11 cellular contexts compared by ENCODE assay signal in the genomic region with DNA sequence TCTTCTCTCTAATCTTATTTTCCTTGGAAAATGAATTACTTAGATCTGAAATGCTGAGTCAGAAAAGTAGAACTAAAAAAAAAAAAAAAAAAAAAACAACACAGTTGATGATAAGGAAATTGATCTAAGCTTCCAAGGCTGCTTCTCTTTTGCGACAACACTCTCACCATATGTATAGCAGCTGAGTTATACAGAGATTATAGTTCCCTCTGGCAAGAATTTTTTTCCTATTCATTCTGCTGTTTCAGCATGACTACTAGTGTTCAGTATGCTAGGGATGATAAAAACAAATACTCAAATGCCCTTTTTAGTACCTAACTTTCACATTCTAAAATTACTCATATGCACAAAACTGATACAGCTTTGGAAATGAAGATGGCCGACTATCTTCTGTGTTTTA.
DNase-seq lines count a peak whose midpoint lies in the region; ATAC-seq, FAIRE-seq and TF ChIP-seq lines count a peak whose summit lies in the region.
"Had no signal": no experiment of that assay in that cellular context is flagged by ENCODE, and none has a peak within 500 bp of the region (broad histone marks: within the 10 kb centered on the region; RNA-seq: fewer than 3 reads in every experiment).

No MANE protein-coding gene starts in this region.

- H4K20me1 ChIP-seq in GM12878 (ENCODE audit: control insufficient read depth, insufficient read depth), result no peaks in the 10 kb centered on the region
- H4K20me1 ChIP-seq in smooth muscle cell (ENCODE audit: low read depth), result no peaks in the 10 kb centered on the region

- RAD21 ChIA-PET in GM12878 (lab: Charles Lee; ENCODE audit: unreplicated experiment), result interaction anchor here (0.6 to 3.9 kb wide), 10 partner anchors 18 to 756 kb away, joined by 3 to 19 read pairs (median 4); a partner anchor contains a TSS

- H3K27ac ChIP-seq in GM12878 (ENCODE audit: control insufficient read depth, insufficient read depth) (peak overlapping the region; percentile 61), smooth muscle cell (ENCODE audit: low read depth) (peak overlapping the region; percentile 81)
- H3K27ac ChIP-seq: HL-60 had no signal

- WGBS in GM12878 (ENCODE audit: insufficient coverage, insufficient replicate concordance, low lambda C conversion rate, missing lambda C conversion rate), result 25% methylated on average over 2 of the region's 2 CpGs
- 3% methylated on average over 2 of the region's 2 CpGs for WGBS in smooth muscle cell (ENCODE audit: low lambda C conversion rate)

- no peak for TF ChIP-seq RAD21 in GM12878 (IDR thresholded peaks at IDR 0.05; ENCODE audit: insufficient read depth, low read depth, low read length)

- no peaks in the 10 kb centered on the region for H3K27me3 Mint-ChIP-seq in activated CD4-positive, alpha-beta T cell treated with anti-CD3 and anti-CD28 coated beads, Interleukin-2, amount 10 ng/mL, durations not matched to agents 7 days and 5 days

- intact Hi-C loops in GM12878 (cut with micrococcal nuclease; ENCODE audit: unreplicated experiment), result loop anchor here (5.0 kb wide), 1 partner anchor 428 kb away; no protein-coding TSS in a partner anchor

- TF ChIP-seq POLR2A in GM12878 (IDR thresholded peaks at IDR 0.05; ENCODE audit: low read depth, low read length), result no peak

- no peak for TF ChIP-seq CTCF in GM12878 (IDR thresholded peaks at IDR 0.05 in 2 of 3, conservative IDR thresholded peaks at IDR 0.05 in 1 of 3; ENCODE audit: control insufficient read depth in 2 of 3, extremely low read depth in 1 of 3, insufficient read depth in 1 of 3, low read depth in 3 of 3, low read length in 3 of 3)
- no peak for TF ChIP-seq CTCF in smooth muscle cell (IDR thresholded peaks at IDR 0.05; ENCODE audit: borderline replicate concordance, insufficient read depth, poor library complexity, severe bottlenecking)

- ATAC-seq in HG02763 (IDR thresholded peaks at IDR 0.05; ENCODE audit: unreplicated experiment) (peak; percentile 30), GM12878 (peak; percentile 66), HG03280 (IDR thresholded peaks at IDR 0.05; ENCODE audit: unreplicated experiment) (no peak)

- H3K4me2 ChIP-seq in GM12878 (ENCODE audit: control insufficient read depth, insufficient read depth) (peak overlapping the region; percentile 18; the same call in 1 of the 2 replicates), smooth muscle cell (peak overlapping the region; percentile 71)

- H3K4me3 ChIP-seq in GM12878 (no peak overlapping the region), smooth muscle cell (no peak overlapping the region)

- H3K9ac ChIP-seq in GM12878 (ENCODE audit: control insufficient read depth, insufficient read depth, low read length), result no peak overlapping the region
- peak overlapping the region; percentile 43 for H3K9ac ChIP-seq in smooth muscle cell (ENCODE audit: low read depth)

- H3F3A ChIP-seq in smooth muscle cell (ENCODE audit: low read depth), result peaks cover 22% of the 10 kb centered on the region

- CTCF ChIA-PET in activated CD4-positive, alpha-beta T cell treated with anti-CD3 and anti-CD28 coated beads, Interleukin-2, amount 10 ng/mL, durations not matched to agents 7 days and 5 days (lab: Charles Lee), result interaction anchor here (0.7 kb wide), 2 partner anchors 29 to 393 kb away, joined by 3 to 5 read pairs; no protein-coding TSS in a partner anchor
- CTCF ChIA-PET in GM12878 (lab: Yijun Ruan, JAX), result interaction anchor here (0.6 to 2.7 kb wide), 16 partner anchors 11 to 1305 kb away, joined by 3 to 13 read pairs (median 3); a partner anchor contains a TSS

- peaks cover 73% of the 10 kb centered on the region for H3K4me1 Mint-ChIP-seq in activated CD4-positive, alpha-beta T cell treated with anti-CD3 and anti-CD28 coated beads, Interleukin-2, amount 10 ng/mL, durations not matched to agents 7 days and 5 days

- H2AFZ ChIP-seq in GM12878 (ENCODE audit: control insufficient read depth, low read depth, low read length) (no peak overlapping the region), smooth muscle cell (ENCODE audit: low read depth) (no peak overlapping the region)

- H3K36me3 Mint-ChIP-seq in activated CD4-positive, alpha-beta T cell treated with anti-CD3 and anti-CD28 coated beads, Interleukin-2, amount 10 ng/mL, durations not matched to agents 7 days and 5 days (ENCODE audit: low read depth), result peaks cover 71% of the 10 kb centered on the region

- no peaks in the 10 kb centered on the region; the same call in 1 of the 2 replicates for H3K79me2 ChIP-seq in GM12878 (ENCODE audit: control insufficient read depth, insufficient read depth, low read length)
- H3K79me2 ChIP-seq in smooth muscle cell (ENCODE audit: low read depth), result no peaks in the 10 kb centered on the region

- in situ Hi-C loops in GM12878 (cut with MboI), result loop anchor here (5.0 to 25.0 kb wide), 4 partner anchors 272 to 757 kb away; no protein-coding TSS in a partner anchor
- in situ Hi-C loops in G401 (cut with HindIII; ENCODE audit: low sequenced_read_pairs), result no loop called here

- no TSS peak for BruUV-seq in GM12878 (replicated peaks; lab: Mats Ljungman, UMichigan)

- TF ChIP-seq EP300 in GM12878 (IDR thresholded peaks at IDR 0.05; ENCODE audit: borderline replicate concordance in 1 of 2, control insufficient read depth in 1 of 2, low read depth in 2 of 2, low read length in 2 of 2), result no peak

- H3K27me3 ChIP-seq in GM12878 (replicated peaks in 1 of 2; ENCODE audit: control insufficient read depth in 2 of 2, insufficient read depth in 2 of 2, low read length in 1 of 2) (no peaks in the 10 kb centered on the region), smooth muscle cell (ENCODE audit: low read depth) (no peaks in the 10 kb centered on the region)

- H3K36me3 ChIP-seq in GM12878 (ENCODE audit: control insufficient read depth in 2 of 2, insufficient read depth in 2 of 2, low read length in 1 of 2), result peaks cover 0 to 10% of the 10 kb centered on the region in 2 experiments; a peak in 1 of 4 replicates
- no peaks in the 10 kb centered on the region for H3K36me3 ChIP-seq in smooth muscle cell (ENCODE audit: low read depth)

- H3K27ac Mint-ChIP-seq in activated CD4-positive, alpha-beta T cell treated with anti-CD3 and anti-CD28 coated beads, Interleukin-2, amount 10 ng/mL, durations not matched to agents 7 days and 5 days, result peak overlapping the region; percentile 25

- POLR2A ChIA-PET in activated CD4-positive, alpha-beta T cell treated with anti-CD3 and anti-CD28 coated beads, Interleukin-2, amount 10 ng/mL, durations not matched to agents 7 days and 5 days (lab: Charles Lee), result interaction anchor here (0.6 kb wide), 1 partner anchor 26 kb away, joined by 4 read pairs; no protein-coding TSS in a partner anchor
- POLR2A ChIA-PET in GM12878 (lab: Charles Lee), result interaction anchor here (0.6 to 1.7 kb wide), 4 partner anchors 39 to 893 kb away, joined by 3 to 5 read pairs (median 3); a partner anchor contains a TSS

- H3K4me3 Mint-ChIP-seq in activated CD4-positive, alpha-beta T cell treated with anti-CD3 and anti-CD28 coated beads, Interleukin-2, amount 10 ng/mL, durations not matched to agents 7 days and 5 days, result no peak overlapping the region

- H3K9me3 ChIP-seq in GM12878 (replicated peaks; ENCODE audit: control insufficient read depth, insufficient read depth, low read length), result no peaks in the 10 kb centered on the region
- no peaks in the 10 kb centered on the region for H3K9me3 ChIP-seq in smooth muscle cell (replicated peaks; ENCODE audit: low read depth)

- SMC1A ChIA-PET in GM12878 (lab: Charles Lee; ENCODE audit: uncharacterized antibody, unreplicated experiment), result interaction anchor here (0.6 to 4.3 kb wide), 16 partner anchors 16 to 606 kb away, joined by 3 to 17 read pairs (median 4); no protein-coding TSS in a partner anchor

- H3K4me1 ChIP-seq in GM12878 (ENCODE audit: control insufficient read depth, insufficient read depth, low read length) (peaks cover 28% of the 10 kb centered on the region), smooth muscle cell (ENCODE audit: low read depth) (peaks cover 26% of the 10 kb centered on the region)

- FAIRE-seq in GM12878 (lab: Jason Lieb, UNC), result no peak

- no peaks in the 10 kb centered on the region for H3K9me3 Mint-ChIP-seq in activated CD4-positive, alpha-beta T cell treated with anti-CD3 and anti-CD28 coated beads, Interleukin-2, amount 10 ng/mL, durations not matched to agents 7 days and 5 days

- no peak for DNase-seq in activated CD4-positive, alpha-beta T cell treated with anti-CD3 and anti-CD28 coated beads, Interleukin-2, amount 10 ng/mL, durations not matched to agents 7 days and 5 days
- DNase-seq in activated CD4-positive, alpha-beta T cell treated with anti-CD3 and anti-CD28 coated beads, Interleukin-2, amount 50 U/mL, for 4 hours, result no peak
- DNase-seq in GM12878 (ENCODE audit: low read depth, low spot score) (no peak), smooth muscle cell (lab: John Stamatoyannopoulos, UW; ENCODE audit: unreplicated experiment) (no peak), GF-D8 (lab: John Stamatoyannopoulos, UW) (no peak), G401 (ENCODE audit: low spot score) (no peak)
- DNase-seq: AML-193, NCI-H510A treated with DMSO at 0.1 percent for 48 hours had no signal

TF ChIP-seq in GM12878, 131 proteins besides CTCF, POLR2A, EP300 and RAD21 (continues in another document):
- TF ChIP-seq, protein P1, sequence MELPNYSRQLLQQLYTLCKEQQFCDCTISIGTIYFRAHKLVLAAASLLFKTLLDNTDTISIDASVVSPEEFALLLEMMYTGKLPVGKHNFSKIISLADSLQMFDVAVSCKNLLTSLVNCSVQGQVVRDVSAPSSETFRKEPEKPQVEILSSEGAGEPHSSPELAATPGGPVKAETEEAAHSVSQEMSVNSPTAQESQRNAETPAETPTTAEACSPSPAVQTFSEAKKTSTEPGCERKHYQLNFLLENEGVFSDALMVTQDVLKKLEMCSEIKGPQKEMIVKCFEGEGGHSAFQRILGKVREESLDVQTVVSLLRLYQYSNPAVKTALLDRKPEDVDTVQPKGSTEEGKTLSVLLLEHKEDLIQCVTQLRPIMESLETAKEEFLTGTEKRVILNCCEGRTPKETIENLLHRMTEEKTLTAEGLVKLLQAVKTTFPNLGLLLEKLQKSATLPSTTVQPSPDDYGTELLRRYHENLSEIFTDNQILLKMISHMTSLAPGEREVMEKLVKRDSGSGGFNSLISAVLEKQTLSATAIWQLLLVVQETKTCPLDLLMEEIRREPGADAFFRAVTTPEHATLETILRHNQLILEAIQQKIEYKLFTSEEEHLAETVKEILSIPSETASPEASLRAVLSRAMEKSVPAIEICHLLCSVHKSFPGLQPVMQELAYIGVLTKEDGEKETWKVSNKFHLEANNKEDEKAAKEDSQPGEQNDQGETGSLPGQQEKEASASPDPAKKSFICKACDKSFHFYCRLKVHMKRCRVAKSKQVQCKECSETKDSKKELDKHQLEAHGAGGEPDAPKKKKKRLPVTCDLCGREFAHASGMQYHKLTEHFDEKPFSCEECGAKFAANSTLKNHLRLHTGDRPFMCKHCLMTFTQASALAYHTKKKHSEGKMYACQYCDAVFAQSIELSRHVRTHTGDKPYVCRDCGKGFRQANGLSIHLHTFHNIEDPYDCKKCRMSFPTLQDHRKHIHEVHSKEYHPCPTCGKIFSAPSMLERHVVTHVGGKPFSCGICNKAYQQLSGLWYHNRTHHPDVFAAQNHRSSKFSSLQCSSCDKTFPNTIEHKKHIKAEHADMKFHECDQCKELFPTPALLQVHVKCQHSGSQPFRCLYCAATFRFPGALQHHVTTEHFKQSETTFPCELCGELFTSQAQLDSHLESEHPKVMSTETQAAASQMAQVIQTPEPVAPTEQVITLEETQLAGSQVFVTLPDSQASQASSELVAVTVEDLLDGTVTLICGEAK (IDR thresholded peaks at IDR 0.05; ENCODE audit: borderline replicate concordance), result no peak
